In genomic region chr2:67954125-67954748, GRCh38 we compare ENCODE assay signal across 14 cellular contexts.
DNase-seq lines count a peak whose midpoint lies in the region; ATAC-seq lines count a peak whose summit lies in the region.
"Had no signal": no experiment of that assay in that cellular context is flagged by ENCODE, and none has a peak within 500 bp of the region (broad histone marks: within the 10 kb centered on the region; RNA-seq: fewer than 3 reads in every experiment).

No MANE protein-coding gene starts in this region.

- H3K36me3 Mint-ChIP-seq in T-cell: no peaks in the 10 kb centered on the region

- ATAC-seq in HG03039 (IDR thresholded peaks at IDR 0.05; ENCODE audit: unreplicated experiment) (no peak), T-cell (replicated peaks in 1 of 4) (no peak)
- ATAC-seq: Panc1 had no signal

- DNase-seq in DMS153 treated with DMSO at 0.1 percent for 48 hours (lab: John Stamatoyannopoulos, UW; ENCODE audit: unreplicated experiment) (peak; percentile 99), NCI-H2029 (lab: John Stamatoyannopoulos, UW) (peak; percentile 95), SHP77 (lab: John Stamatoyannopoulos, UW) (peak; percentile 78 to 90), lung microvascular endothelial cell (ENCODE audit: low read depth in 2 of 2) (peak; percentile 71 to 74), T-cell (no peak), AG20443 (ENCODE audit: low spot score) (no peak)
- DNase-seq in stimulated activated CD4-positive, alpha-beta T cell treated with anti-CD3 and anti-CD28 coated beads, Interleukin-1b, Interleukin-23, amount 100 ng/mL, for 48 hours: no peak
- DNase-seq: activated CD4-positive, alpha-beta T cell treated with anti-CD3 and anti-CD28 coated beads, Interleukin-2, amount 50 U/mL, for 48 hours; stimulated activated CD4-positive, alpha-beta T cell treated with anti-CD3 and anti-CD28 coated beads, Interleukin-4, amount 100 ng/mL, for 1 hour; stimulated activated naive CD4-positive, alpha-beta T cell; T-helper 2 cell had no signal

- H3K27me3 Mint-ChIP-seq in T-cell: peaks cover 9 to 21% of the 10 kb centered on the region in 2 donors

- CTCF ChIA-PET in T-cell (lab: Charles Lee): no interaction called here

- no peak overlapping the region for H3K4me3 Mint-ChIP-seq in T-cell

- POLR2A ChIA-PET in T-cell (lab: Charles Lee): no interaction called here

- H3K9me3 Mint-ChIP-seq in T-cell: peaks cover 2 to 5% (median 5%) of the 10 kb centered on the region in 3 donors
- H3K9me3 Mint-ChIP-seq: activated T-helper 2 cell treated with anti-CD3 and anti-CD28 coated beads, Interferon-gamma antibody, Interleukin-2, Interleukin-4, amounts not matched to agents 10 μg/mL and 5 μg/mL and 100 μg/mL, durations not matched to agents 14 hours and 24 hours and 36 hours had no signal

- H3K4me1 Mint-ChIP-seq in T-cell: peaks cover 4 to 10% (median 9%) of the 10 kb centered on the region in 3 donors

- no peak overlapping the region for H3K27ac Mint-ChIP-seq in T-cell
- H3K27ac Mint-ChIP-seq: activated T-helper 2 cell treated with anti-CD3 and anti-CD28 coated beads, Interferon-gamma antibody, Interleukin-2, Interleukin-4, amounts not matched to agents 10 μg/mL and 5 μg/mL and 100 μg/mL, durations not matched to agents 14 hours and 24 hours and 36 hours had no signal

Comparison
In these comparisons a context has a peak if more than half of its experiments do, and no peak if none do; other contexts are left out.
1. DNase-seq: peak in DMS153 treated with DMSO at 0.1 percent for 48 hours (single experiment), NCI-H2029 (single experiment), SHP77 (2 of 2) and lung microvascular endothelial cell (2 of 2); none in T-cell (0 of 34), AG20443 (single experiment) and stimulated activated CD4-positive, alpha-beta T cell treated with anti-CD3 and anti-CD28 coated beads, Interleukin-1b, Interleukin-23, amount 100 ng/mL, for 48 hours (single experiment).